In genomic region chr4:42149004-42149403, GRCh38 we compare ENCODE assay signal across 22 cellular contexts. TPM values are rescaled to one million over a fixed set of nuclear protein-coding genes. Genes with fewer than 3 reads are reported as not detected.
A peak's percentile ranks its signal among the peaks of the same experiment; 100 is the strongest.
DNase-seq lines count a peak whose midpoint lies in the region; ATAC-seq, FAIRE-seq and TF ChIP-seq lines count a peak whose summit lies in the region.
"Had no signal": no experiment of that assay in that cellular context is flagged by ENCODE, and none has a peak within 500 bp of the region (broad histone marks: within the 10 kb centered on the region; RNA-seq: fewer than 3 reads in every experiment).

No MANE protein-coding gene starts in this region.

- intact Hi-C loops in esophagus muscularis mucosa (cut with DNase I): no loop called here

- peaks cover 10 to 25% (median 23%) of the 10 kb centered on the region in 4 donors for H3K4me1 ChIP-seq in esophagus muscularis mucosa
- H3K4me1 ChIP-seq: colonic mucosa, testis had no signal

- peaks cover 0 to 63% (median 34%) of the 10 kb centered on the region in 4 donors for H3K27me3 ChIP-seq in esophagus muscularis mucosa
- H3K27me3 ChIP-seq: testis had no signal

- DNase-seq in GM18507 (ENCODE audit: extremely low spot score, insufficient read length, low read depth): no peak
- DNase-seq in GM20000 (ENCODE audit: low spot score): peak; percentile 60
- DNase-seq in NCI-H526 (lab: John Stamatoyannopoulos, UW): no peak
- no peak for DNase-seq in NCI-H774 (lab: John Stamatoyannopoulos, UW)
- no peak for DNase-seq in HTR-8/SVneo (ENCODE audit: insufficient read length, low spot score)
- DNase-seq in esophagus muscularis mucosa (ENCODE audit: extremely low spot score): no peak
- DNase-seq: activated CD4-positive, alpha-beta T cell treated with anti-CD3 and anti-CD28 coated beads, Interleukin-2, amount 50 U/mL, for 48 hours; activated T-cell treated with anti-CD3 and anti-CD28 coated beads, Interleukin-2, amount 50 U/mL, for 48 hours; colonic mucosa; GDM1; islet precursor cell; NCI-H1436; NCI-H2171 treated with DMSO at 0.1 percent for 48 hours; occipital lobe; T-helper 1 cell; testis had no signal

- no peak for TF ChIP-seq POLR2A in esophagus muscularis mucosa (IDR thresholded peaks at IDR 0.05; ENCODE audit: low read depth)

- peaks cover 47% of the 10 kb centered on the region for H3K4me1 Mint-ChIP-seq in brain

- no peaks in the 10 kb centered on the region for H3K36me3 ChIP-seq in esophagus muscularis mucosa
- H3K36me3 ChIP-seq: colonic mucosa had no signal

- peak overlapping the region in 3 of 5 experiments; percentile 88 to 90 (median 90) for H3K4me3 Mint-ChIP-seq in brain

- peak; percentile 44 for FAIRE-seq in GM18507 (lab: Jason Lieb, UNC)
- no peak for FAIRE-seq in HTR-8/SVneo (lab: Jason Lieb, UNC)

- no peak for TF ChIP-seq EP300 in esophagus muscularis mucosa (IDR thresholded peaks at IDR 0.05)

- ATAC-seq in HG03460 (IDR thresholded peaks at IDR 0.05; ENCODE audit: unreplicated experiment): peak; percentile 27
- ATAC-seq: activated naive CD4-positive, alpha-beta T cell treated with anti-CD3 and anti-CD28 coated beads, Interleukin-2, amount 50 U/mL, for 72 hours had no signal

- H3K36me3 Mint-ChIP-seq in brain: no peaks in the 10 kb centered on the region

- H3K27me3 Mint-ChIP-seq in brain: peaks cover 45% of the 10 kb centered on the region

- no peak overlapping the region for H3K27ac ChIP-seq in esophagus muscularis mucosa (replicated peaks in 1 of 4)
- H3K27ac ChIP-seq: colonic mucosa, hepatocyte, RWPE1, testis had no signal

- peaks cover 0 to 10% (median 3%) of the 10 kb centered on the region in 5 experiments for H3K9me3 Mint-ChIP-seq in brain
- H3K9me3 Mint-ChIP-seq: activated naive CD4-positive, alpha-beta T cell treated with anti-CD3 and anti-CD28 coated beads, Interleukin-2, amount 50 U/mL, for 72 hours had no signal

- no peak overlapping the region for H3K27ac Mint-ChIP-seq in brain
- H3K27ac Mint-ChIP-seq: activated naive CD4-positive, alpha-beta T cell treated with anti-CD3 and anti-CD28 coated beads, Interleukin-2, amount 50 U/mL, for 72 hours had no signal

- TF ChIP-seq CTCF in GM20000 (IDR thresholded peaks at IDR 0.05; ENCODE audit: extremely low read depth, missing control alignments): no peak
- no peak for TF ChIP-seq CTCF in brain (conservative IDR thresholded peaks at IDR 0.05)
- TF ChIP-seq CTCF in esophagus muscularis mucosa (IDR thresholded peaks at IDR 0.05): no peak

- no peak overlapping the region for H3K4me3 ChIP-seq in esophagus muscularis mucosa
- H3K4me3 ChIP-seq: colonic mucosa, hepatocyte, testis had no signal

- no peaks in the 10 kb centered on the region for H3K9me3 ChIP-seq in esophagus muscularis mucosa
- H3K9me3 ChIP-seq: colonic mucosa, testis had no signal

- 87% methylated on average over 6 of the region's 7 CpGs for WGBS in esophagus muscularis mucosa

RNA-seq across cellular contexts. Expression of gene BEND4, which starts 3.5 kb away (rescaled TPM):
- polyA plus RNA-seq in brain (ENCODE audit: insufficient read depth, low read depth, low replicate concordance): 0.07 TPM
- total RNA-seq in esophagus muscularis mucosa: under 1 TPM in 2 of 4 donors, not detected in 2; under 0.01 TPM
- total RNA-seq: fibroblast of villous mesenchyme had no signal
